ENCODE assay signal across 22 cellular contexts in the genomic region with DNA sequence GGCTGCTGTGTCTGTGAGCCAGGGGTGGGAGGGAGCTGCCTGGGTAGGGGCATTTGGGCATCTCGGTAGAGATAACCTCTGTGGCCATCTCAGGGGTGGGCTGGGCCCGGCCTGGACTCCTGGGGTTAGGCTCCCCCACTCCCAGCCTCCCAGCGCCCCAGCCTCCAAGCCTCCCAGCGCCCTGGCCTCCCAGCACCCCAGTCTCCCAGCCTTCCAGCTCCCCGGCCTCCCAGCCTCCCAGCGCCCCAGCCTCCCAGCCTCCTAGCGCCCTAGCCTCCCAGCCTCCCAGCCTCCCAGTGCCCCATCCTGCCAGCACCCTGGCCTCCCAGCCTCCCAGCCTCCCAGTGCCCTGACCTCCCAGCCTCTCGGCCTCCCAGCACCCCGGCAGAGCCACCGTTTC.
DNase-seq lines count a peak whose midpoint lies in the region; ATAC-seq, FAIRE-seq and TF ChIP-seq lines count a peak whose summit lies in the region.
"Had no signal": no experiment of that assay in that cellular context is flagged by ENCODE, and none has a peak within 500 bp of the region (broad histone marks: within the 10 kb centered on the region; RNA-seq: fewer than 3 reads in every experiment).

No MANE protein-coding gene starts in this region.

- H3K27ac ChIP-seq in HepG2 (ENCODE audit: extremely low read length, insufficient read depth, low read length) (no peak overlapping the region), right lobe of liver (no peak overlapping the region)
- H3K27ac ChIP-seq: 22Rv1; A549; BLaER1 treated with 17β-estradiol and CSF1 and Interleukin-3, amounts not matched to agents 10 nM and 100 nM; C4-2B had no signal

- no peaks in the 10 kb centered on the region for H4K20me1 ChIP-seq in HepG2 (ENCODE audit: insufficient read depth, low read length)

- WGBS in HepG2 (ENCODE audit: low lambda C conversion rate): 36% methylated on average over 6 of the region's 10 CpGs
- WGBS in right lobe of liver (ENCODE audit: insufficient coverage, low coverage, low lambda C conversion rate, missing lambda C conversion rate): 81% methylated on average over 3 of the region's 10 CpGs

- H3K9me3 ChIP-seq in HepG2 (ENCODE audit: low read length) (no peaks in the 10 kb centered on the region), right lobe of liver (no peaks in the 10 kb centered on the region)
- H3K9me3 ChIP-seq: A549; BLaER1 treated with 17β-estradiol and CSF1 and Interleukin-3, amounts not matched to agents 10 nM and 100 nM; Caco-2 had no signal

- intact Hi-C loops in HepG2 (cut with micrococcal nuclease; ENCODE audit: unreplicated experiment): no loop called here
- intact Hi-C loops in right lobe of liver (cut with DNase I): no loop called here

- no peak for FAIRE-seq in HepG2 (lab: Jason Lieb, UNC)
- FAIRE-seq: A549, D721Med, G401.6, GM12891, GM19239 had no signal

- TF ChIP-seq CTCF in HepG2 (CRISPR knock-in tag; IDR thresholded peaks at IDR 0.05): no peak
- no peak for TF ChIP-seq CTCF in right lobe of liver (IDR thresholded peaks at IDR 0.05)

- H3K4me1 Mint-ChIP-seq in activated naive CD4-positive, alpha-beta T cell treated with anti-CD3 and anti-CD28 coated beads, Interleukin-2, amount 10 ng/mL, durations not matched to agents 7 days and 5 days: peaks cover 4% of the 10 kb centered on the region
- H3K4me1 Mint-ChIP-seq in stimulated activated memory B cell treated with anti-CD40 and anti-IgM and Interleukin-4, amounts not matched to agents 10 μg/mL and 1 μg/mL and 100 μg/mL, for 72 hours: peaks cover 16% of the 10 kb centered on the region
- no peaks in the 10 kb centered on the region for H3K4me1 Mint-ChIP-seq in activated CD4-positive, alpha-beta memory T cell treated with anti-CD3 and anti-CD28 coated beads, Interleukin-2, amount 10 ng/mL, durations not matched to agents 7 days and 5 days
- H3K4me1 Mint-ChIP-seq: B cell had no signal

- DNase-seq in activated naive CD4-positive, alpha-beta T cell treated with anti-CD3 and anti-CD28 coated beads, Interleukin-2, amount 10 ng/mL, durations not matched to agents 7 days and 5 days: no peak
- DNase-seq in activated naive CD4-positive, alpha-beta T cell treated with anti-CD3 and anti-CD28 coated beads, Interleukin-2, amount 50 U/mL, for 72 hours (ENCODE audit: low spot score in 2 of 2): no peak
- DNase-seq in HepG2 (ENCODE audit: low spot score) (no peak), right lobe of liver (no peak)
- no peak for DNase-seq in activated CD4-positive, alpha-beta memory T cell treated with anti-CD3 and anti-CD28 coated beads, Interleukin-2, amount 10 ng/mL, durations not matched to agents 7 days and 5 days
- DNase-seq: AML-193; Caco-2; Calu3; CD4-positive, alpha-beta T cell; CD8-positive, alpha-beta T cell; DMS79 treated with DMSO at 0.1 percent for 48 hours; GF-D8 had no signal

- H3K79me2 ChIP-seq in HepG2 (ENCODE audit: insufficient read depth, low read length): no peaks in the 10 kb centered on the region

- H3K27ac Mint-ChIP-seq in activated naive CD4-positive, alpha-beta T cell treated with anti-CD3 and anti-CD28 coated beads, Interleukin-2, amount 10 ng/mL, durations not matched to agents 7 days and 5 days: peak overlapping the region; percentile 45
- no peak overlapping the region for H3K27ac Mint-ChIP-seq in activated naive CD4-positive, alpha-beta T cell treated with anti-CD3 and anti-CD28 coated beads, Interleukin-2, amount 50 U/mL, for 72 hours
- H3K27ac Mint-ChIP-seq in stimulated activated memory B cell treated with anti-CD40 and anti-IgM and Interleukin-4, amounts not matched to agents 10 μg/mL and 1 μg/mL and 100 μg/mL, for 72 hours: no peak overlapping the region
- no peak overlapping the region for H3K27ac Mint-ChIP-seq in activated CD4-positive, alpha-beta memory T cell treated with anti-CD3 and anti-CD28 coated beads, Interleukin-2, amount 10 ng/mL, durations not matched to agents 7 days and 5 days
- H3K27ac Mint-ChIP-seq: B cell; CD4-positive, alpha-beta T cell; CD8-positive, alpha-beta T cell had no signal

- no peak for ATAC-seq in activated naive CD4-positive, alpha-beta T cell treated with anti-CD3 and anti-CD28 coated beads, Interleukin-2, amount 50 U/mL, for 72 hours
- ATAC-seq in HepG2 (no peak), right lobe of liver (no peak)
- peak; percentile 2 for ATAC-seq in stimulated activated memory B cell treated with anti-CD40 and anti-IgM and Interleukin-4, amounts not matched to agents 10 μg/mL and 1 μg/mL and 100 μg/mL, for 72 hours
- ATAC-seq: A549; CD8-positive, alpha-beta T cell had no signal

- no peak for TF ChIP-seq RAD21 in HepG2 (CRISPR knock-in tag; IDR thresholded peaks at IDR 0.05)

- no TSS peak for BruUV-seq in HepG2 (replicated peaks; lab: Mats Ljungman, UMichigan)

- no peak for TF ChIP-seq EP300 in HepG2 (IDR thresholded peaks at IDR 0.05; ENCODE audit: low read depth in 2 of 2, low read length in 2 of 2)
- no peak for TF ChIP-seq EP300 in HepG2 (CRISPR knock-in tag; IDR thresholded peaks at IDR 0.05; ENCODE audit: borderline replicate concordance)

- H2AFZ ChIP-seq in HepG2 (ENCODE audit: low read length): no peak overlapping the region

- no peaks in the 10 kb centered on the region for H3K9me3 Mint-ChIP-seq in activated naive CD4-positive, alpha-beta T cell treated with anti-CD3 and anti-CD28 coated beads, Interleukin-2, amount 10 ng/mL, durations not matched to agents 7 days and 5 days
- H3K9me3 Mint-ChIP-seq in activated naive CD4-positive, alpha-beta T cell treated with anti-CD3 and anti-CD28 coated beads, Interleukin-2, amount 50 U/mL, for 72 hours: no peaks in the 10 kb centered on the region
- no peaks in the 10 kb centered on the region for H3K9me3 Mint-ChIP-seq in stimulated activated memory B cell treated with anti-CD40 and anti-IgM and Interleukin-4, amounts not matched to agents 10 μg/mL and 1 μg/mL and 100 μg/mL, for 72 hours
- H3K9me3 Mint-ChIP-seq in activated CD4-positive, alpha-beta memory T cell treated with anti-CD3 and anti-CD28 coated beads, Interleukin-2, amount 10 ng/mL, durations not matched to agents 7 days and 5 days: no peaks in the 10 kb centered on the region
- H3K9me3 Mint-ChIP-seq: CD4-positive, alpha-beta T cell; CD8-positive, alpha-beta T cell had no signal

- no peak for TF ChIP-seq POLR2A in HepG2 (IDR thresholded peaks at IDR 0.05; ENCODE audit: insufficient read depth in 1 of 2, low read depth in 2 of 2, low read length in 2 of 2)
- TF ChIP-seq POLR2A in right lobe of liver (IDR thresholded peaks at IDR 0.05): no peak

- peaks cover 15 to 63% of the 10 kb centered on the region in 2 experiments; a peak in 4 of 5 replicates for H3K27me3 ChIP-seq in HepG2 (ENCODE audit: control insufficient read depth in 1 of 2, insufficient read depth in 2 of 2, low read length in 2 of 2)
- no peaks in the 10 kb centered on the region for H3K27me3 ChIP-seq in right lobe of liver

- POLR2A ChIA-PET in HepG2 (lab: Yijun Ruan, JAX): no interaction called here
- POLR2A ChIA-PET in activated CD4-positive, alpha-beta memory T cell treated with anti-CD3 and anti-CD28 coated beads, Interleukin-2, amount 10 ng/mL, durations not matched to agents 7 days and 5 days (lab: Charles Lee): no interaction called here

- CTCF ChIA-PET in activated naive CD4-positive, alpha-beta T cell treated with anti-CD3 and anti-CD28 coated beads, Interleukin-2, amount 10 ng/mL, durations not matched to agents 7 days and 5 days (lab: Charles Lee): no interaction called here
- CTCF ChIA-PET in HepG2 (lab: Yijun Ruan, JAX; ENCODE audit: low intra/inter-chr PET ratio, low total read pairs): no interaction called here
- CTCF ChIA-PET in activated CD4-positive, alpha-beta memory T cell treated with anti-CD3 and anti-CD28 coated beads, Interleukin-2, amount 10 ng/mL, durations not matched to agents 7 days and 5 days (lab: Charles Lee): no interaction called here

- H3K4me3 Mint-ChIP-seq in activated naive CD4-positive, alpha-beta T cell treated with anti-CD3 and anti-CD28 coated beads, Interleukin-2, amount 10 ng/mL, durations not matched to agents 7 days and 5 days: no peak overlapping the region
- H3K4me3 Mint-ChIP-seq in stimulated activated memory B cell treated with anti-CD40 and anti-IgM and Interleukin-4, amounts not matched to agents 10 μg/mL and 1 μg/mL and 100 μg/mL, for 72 hours: no peak overlapping the region
- H3K4me3 Mint-ChIP-seq in activated CD4-positive, alpha-beta memory T cell treated with anti-CD3 and anti-CD28 coated beads, Interleukin-2, amount 10 ng/mL, durations not matched to agents 7 days and 5 days: no peak overlapping the region
- H3K4me3 Mint-ChIP-seq: B cell; CD4-positive, alpha-beta T cell; CD8-positive, alpha-beta T cell had no signal

- H3K4me1 ChIP-seq in HepG2 (ENCODE audit: insufficient read depth, low read length) (no peaks in the 10 kb centered on the region), right lobe of liver (no peaks in the 10 kb centered on the region)
- H3K4me1 ChIP-seq: A549, Caco-2 had no signal

- H3K27me3 Mint-ChIP-seq in activated naive CD4-positive, alpha-beta T cell treated with anti-CD3 and anti-CD28 coated beads, Interleukin-2, amount 10 ng/mL, durations not matched to agents 7 days and 5 days: peaks cover 14% of the 10 kb centered on the region
- H3K27me3 Mint-ChIP-seq in stimulated activated memory B cell treated with anti-CD40 and anti-IgM and Interleukin-4, amounts not matched to agents 10 μg/mL and 1 μg/mL and 100 μg/mL, for 72 hours: peaks cover 56% of the 10 kb centered on the region
- no peaks in the 10 kb centered on the region for H3K27me3 Mint-ChIP-seq in activated CD4-positive, alpha-beta memory T cell treated with anti-CD3 and anti-CD28 coated beads, Interleukin-2, amount 10 ng/mL, durations not matched to agents 7 days and 5 days

- H3K36me3 Mint-ChIP-seq in activated naive CD4-positive, alpha-beta T cell treated with anti-CD3 and anti-CD28 coated beads, Interleukin-2, amount 10 ng/mL, durations not matched to agents 7 days and 5 days: no peaks in the 10 kb centered on the region
- no peaks in the 10 kb centered on the region for H3K36me3 Mint-ChIP-seq in activated naive CD4-positive, alpha-beta T cell treated with anti-CD3 and anti-CD28 coated beads, Interleukin-2, amount 50 U/mL, for 72 hours
- no peaks in the 10 kb centered on the region for H3K36me3 Mint-ChIP-seq in stimulated activated memory B cell treated with anti-CD40 and anti-IgM and Interleukin-4, amounts not matched to agents 10 μg/mL and 1 μg/mL and 100 μg/mL, for 72 hours
- no peaks in the 10 kb centered on the region for H3K36me3 Mint-ChIP-seq in activated CD4-positive, alpha-beta memory T cell treated with anti-CD3 and anti-CD28 coated beads, Interleukin-2, amount 10 ng/mL, durations not matched to agents 7 days and 5 days (ENCODE audit: low read depth)
- H3K36me3 Mint-ChIP-seq: CD8-positive, alpha-beta T cell had no signal

- in situ Hi-C loops in HepG2 (cut with HindIII; ENCODE audit: extremely low pct_ligation_motif_present, low pct_unique_long_range_greater_than_20kb): no loop called here

- no peak overlapping the region for H3K4me2 ChIP-seq in HepG2 (ENCODE audit: low read depth, low read length)
- H3K4me2 ChIP-seq: A549; BLaER1 treated with 17β-estradiol and CSF1 and Interleukin-3, amounts not matched to agents 10 nM and 100 nM had no signal

- H3K4me3 ChIP-seq in HepG2 (replicated peaks in 1 of 3; ENCODE audit: insufficient read depth in 1 of 3, low read depth in 2 of 3, low read length in 3 of 3): no peak overlapping the region
- no peak overlapping the region for H3K4me3 ChIP-seq in right lobe of liver
- H3K4me3 ChIP-seq: A549; BLaER1 treated with 17β-estradiol and CSF1 and Interleukin-3, amounts not matched to agents 10 nM and 100 nM had no signal

- H3K36me3 ChIP-seq in HepG2 (replicated peaks in 1 of 2; ENCODE audit: control insufficient read depth in 1 of 2, insufficient read depth in 2 of 2, low read length in 2 of 2) (no peaks in the 10 kb centered on the region), right lobe of liver (no peaks in the 10 kb centered on the region)
- H3K36me3 ChIP-seq: BLaER1 treated with 17β-estradiol and CSF1 and Interleukin-3, amounts not matched to agents 10 nM and 100 nM had no signal

- H3K9ac ChIP-seq in HepG2 (ENCODE audit: insufficient read depth, low read depth, low read length): no peak overlapping the region
- H3K9ac ChIP-seq: BLaER1 treated with 17β-estradiol and CSF1 and Interleukin-3, amounts not matched to agents 10 nM and 100 nM had no signal
